36 cellular contexts compared by ENCODE assay signal in the genomic region with DNA sequence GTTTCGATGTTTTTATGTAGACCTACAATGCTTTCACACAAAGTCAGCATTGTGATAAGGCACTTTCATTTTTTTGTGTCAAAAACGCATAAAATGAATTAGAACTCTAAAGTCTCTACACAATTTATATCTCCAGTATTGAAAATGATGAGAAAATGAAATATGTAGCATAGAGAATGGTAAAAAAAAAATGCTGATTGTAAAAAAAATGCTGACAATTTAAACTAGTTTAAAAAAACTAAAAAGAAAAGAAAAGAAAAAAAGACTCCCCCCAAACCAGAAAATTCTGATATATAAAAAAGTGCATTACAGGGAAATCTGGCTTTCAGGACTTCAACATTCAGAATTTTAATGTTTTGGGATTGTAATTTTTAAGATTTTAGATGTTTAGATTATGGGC.
"Had no signal": no experiment of that assay in that cellular context is flagged by ENCODE, and none has a peak within 500 bp of the region (broad histone marks: within the 10 kb centered on the region; RNA-seq: fewer than 3 reads in every experiment).

No MANE protein-coding gene starts in this region.

- H3K9me3 ChIP-seq: MG63 had no signal

- H3K36me3 ChIP-seq: MG63 had no signal

- H3K4me2 ChIP-seq: KMS-11 had no signal

- DNase-seq: Karpas-422, Kasumi-1, MG63, MM.1S, MV-4-11, NCI-H1048, NCI-H1092, NCI-H1092 treated with DMSO at 0.1 percent for 48 hours, NCI-H1105, NCI-H1105 treated with DMSO at 0.1 percent for 48 hours, NCI-H1417, NCI-H1417 treated with DMSO at 0.1 percent for 48 hours, NCI-H1436, NCI-H1436 treated with DMSO at 0.1 percent for 48 hours, NCI-H146, NCI-H1694, NCI-H1694 treated with DMSO at 0.1 percent for 48 hours, NCI-H187, NCI-H187 treated with DMSO at 0.1 percent for 48 hours, NCI-H1930, NCI-H2029, NCI-H2029 treated with DMSO at 0.1 percent for 48 hours, NCI-H2081, NCI-H2081 treated with DMSO at 0.1 percent for 48 hours, NCI-H2107, NCI-H2171, NCI-H2171 treated with DMSO at 0.1 percent for 48 hours, NCI-H2227 treated with DMSO at 0.1 percent for 48 hours, NCI-H226, NCI-H345, NCI-H446, NCI-H446 treated with DMSO at 0.1 percent for 48 hours, NCI-H510A, NCI-H510A treated with DMSO at 0.1 percent for 48 hours, NCI-H524 had no signal

- H3K4me3 ChIP-seq: MG63 had no signal

- H3K27me3 ChIP-seq: MG63 had no signal

- H3K9ac ChIP-seq: KMS-11 had no signal

- H3K27ac ChIP-seq: KMS-11 had no signal
